ENCODE assay signal across 11 cellular contexts in genomic region chr9:110156416-110156815, GRCh38. TPM values are rescaled to one million over a fixed set of nuclear protein-coding genes. Genes with fewer than 3 reads are reported as not detected.
DNase-seq lines count a peak whose midpoint lies in the region; ATAC-seq lines count a peak whose summit lies in the region.
"Had no signal": no experiment of that assay in that cellular context is flagged by ENCODE, and none has a peak within 500 bp of the region (broad histone marks: within the 10 kb centered on the region; RNA-seq: fewer than 3 reads in every experiment).

No MANE protein-coding gene starts in this region.

- no peaks in the 10 kb centered on the region for H3K27me3 Mint-ChIP-seq in stimulated activated naive CD8-positive, alpha-beta T cell treated with anti-CD3 and anti-CD28 coated beads, Interleukin-15, Interleukin-2, amounts not matched to agents 100 ng/mL and 50 ng/mL, for 24 hours
- H3K27me3 Mint-ChIP-seq in activated T-helper 17 cell treated with anti-CD3 and anti-CD28 coated beads, Interleukin-2, amount 50 U/mL, for 72 hours, result no peaks in the 10 kb centered on the region
- H3K27me3 Mint-ChIP-seq: activated CD4-positive, alpha-beta T cell treated with anti-CD3 and anti-CD28 coated beads for 36 hours had no signal

- peak overlapping the region; percentile 9 for H3K4me3 Mint-ChIP-seq in stimulated activated naive CD8-positive, alpha-beta T cell treated with anti-CD3 and anti-CD28 coated beads, Interleukin-15, Interleukin-2, amounts not matched to agents 100 ng/mL and 50 ng/mL, for 24 hours
- H3K4me3 Mint-ChIP-seq in activated T-helper 17 cell treated with anti-CD3 and anti-CD28 coated beads, Interleukin-2, amount 50 U/mL, for 72 hours, result peak overlapping the region; percentile 59
- H3K4me3 Mint-ChIP-seq: activated CD4-positive, alpha-beta T cell treated with anti-CD3 and anti-CD28 coated beads for 36 hours had no signal

- H3K36me3 Mint-ChIP-seq in stimulated activated naive CD8-positive, alpha-beta T cell treated with anti-CD3 and anti-CD28 coated beads, Interleukin-15, Interleukin-2, amounts not matched to agents 100 ng/mL and 50 ng/mL, for 24 hours (ENCODE audit: low read depth), result peaks cover 16% of the 10 kb centered on the region
- peaks cover 34% of the 10 kb centered on the region for H3K36me3 Mint-ChIP-seq in activated T-helper 17 cell treated with anti-CD3 and anti-CD28 coated beads, Interleukin-2, amount 50 U/mL, for 72 hours (ENCODE audit: low read depth)

- peaks cover 58% of the 10 kb centered on the region for H3K4me1 Mint-ChIP-seq in stimulated activated naive CD8-positive, alpha-beta T cell treated with anti-CD3 and anti-CD28 coated beads, Interleukin-15, Interleukin-2, amounts not matched to agents 100 ng/mL and 50 ng/mL, for 24 hours (ENCODE audit: low read depth)
- peaks cover 36% of the 10 kb centered on the region for H3K4me1 Mint-ChIP-seq in activated T-helper 17 cell treated with anti-CD3 and anti-CD28 coated beads, Interleukin-2, amount 50 U/mL, for 72 hours

- no peak for ATAC-seq in stimulated activated naive CD8-positive, alpha-beta T cell treated with anti-CD3 and anti-CD28 coated beads, Interleukin-15, Interleukin-2, amounts not matched to agents 100 U/mL and 50 U/mL, for 24 hours
- ATAC-seq in HG03045 (IDR thresholded peaks at IDR 0.05; ENCODE audit: unreplicated experiment) (peak; percentile 7), HG03457 (IDR thresholded peaks at IDR 0.05; ENCODE audit: unreplicated experiment) (no peak), HG03439 (IDR thresholded peaks at IDR 0.05; ENCODE audit: unreplicated experiment) (no peak), HG02763 (IDR thresholded peaks at IDR 0.05; ENCODE audit: unreplicated experiment) (no peak)
- no peak for ATAC-seq in activated T-helper 17 cell treated with anti-CD3 and anti-CD28 coated beads, Interleukin-2, amount 50 U/mL, for 72 hours (replicated peaks)

- no peak for DNase-seq in stimulated activated naive CD8-positive, alpha-beta T cell treated with anti-CD3 and anti-CD28 coated beads, Interleukin-15, Interleukin-2, amounts not matched to agents 100 U/mL and 50 U/mL, for 24 hours
- no peak for DNase-seq in NCI-H2081 treated with DMSO at 0.1 percent for 48 hours (lab: John Stamatoyannopoulos, UW)
- DNase-seq: NCI-H187; stimulated activated naive CD4-positive, alpha-beta T cell treated with Interleukin-2 at 50 U/mL for 16 hours had no signal

- H3K27ac Mint-ChIP-seq in stimulated activated naive CD8-positive, alpha-beta T cell treated with anti-CD3 and anti-CD28 coated beads, Interleukin-15, Interleukin-2, amounts not matched to agents 100 ng/mL and 50 ng/mL, for 24 hours, result no peak overlapping the region
- H3K27ac Mint-ChIP-seq in activated T-helper 17 cell treated with anti-CD3 and anti-CD28 coated beads, Interleukin-2, amount 50 U/mL, for 72 hours, result peak overlapping the region; percentile 13
- H3K27ac Mint-ChIP-seq: activated CD4-positive, alpha-beta T cell treated with anti-CD3 and anti-CD28 coated beads for 36 hours had no signal

- H3K9me3 Mint-ChIP-seq in stimulated activated naive CD8-positive, alpha-beta T cell treated with anti-CD3 and anti-CD28 coated beads, Interleukin-15, Interleukin-2, amounts not matched to agents 100 ng/mL and 50 ng/mL, for 24 hours, result no peaks in the 10 kb centered on the region
- no peaks in the 10 kb centered on the region for H3K9me3 Mint-ChIP-seq in activated T-helper 17 cell treated with anti-CD3 and anti-CD28 coated beads, Interleukin-2, amount 50 U/mL, for 72 hours

RNA-seq across cellular contexts. Expression of gene C9orf152, which starts 51.5 kb away (rescaled TPM):
- total RNA-seq in activated T-helper 17 cell treated with anti-CD3 and anti-CD28 coated beads, Interleukin-2, amount 50 U/mL, for 72 hours, result not detected
- total RNA-seq: activated CD4-positive, alpha-beta T cell treated with anti-CD3 and anti-CD28 coated beads for 36 hours had no signal
